In genomic region chr21:32492376-32492775, GRCh38 we compare ENCODE assay signal across 23 cellular contexts.
DNase-seq lines count a peak whose midpoint lies in the region; ATAC-seq and TF ChIP-seq lines count a peak whose summit lies in the region.
"Had no signal": no experiment of that assay in that cellular context is flagged by ENCODE, and none has a peak within 500 bp of the region (broad histone marks: within the 10 kb centered on the region; RNA-seq: fewer than 3 reads in every experiment).

No MANE protein-coding gene starts in this region.

- H3K36me3 ChIP-seq in NT2/D1 (ENCODE audit: insufficient read depth, insufficient read length, low read length), result no peaks in the 10 kb centered on the region
- no peaks in the 10 kb centered on the region for H3K36me3 ChIP-seq in endodermal cell (ENCODE audit: control insufficient read depth, insufficient read depth, low read length)
- no peaks in the 10 kb centered on the region for H3K36me3 ChIP-seq in neural progenitor cell
- H3K36me3 ChIP-seq in uterus, result no peaks in the 10 kb centered on the region
- H3K36me3 ChIP-seq: BLaER1 treated with 17β-estradiol and CSF1 and Interleukin-3, amounts not matched to agents 10 nM and 100 nM; Peyer's patch; SJCRH30 had no signal

- ATAC-seq in activated CD8-positive, alpha-beta T cell treated with anti-CD3 and anti-CD28 coated beads for 36 hours, result no peak

- H3K9me3 Mint-ChIP-seq in endodermal cell (peaks cover 2% of the 10 kb centered on the region), neural progenitor cell (peaks cover 8% of the 10 kb centered on the region)
- H3K9me3 Mint-ChIP-seq in activated CD8-positive, alpha-beta T cell treated with anti-CD3 and anti-CD28 coated beads for 36 hours, result peaks cover 4% of the 10 kb centered on the region

- no peak overlapping the region for H2AFZ ChIP-seq in neural progenitor cell (replicated peaks)

- no peaks in the 10 kb centered on the region for H3K9me3 ChIP-seq in NT2/D1 (ENCODE audit: insufficient read depth, low read length)
- peaks cover 6% of the 10 kb centered on the region for H3K9me3 ChIP-seq in endodermal cell (ENCODE audit: control insufficient read depth, low read length)
- H3K9me3 ChIP-seq in neural progenitor cell (ENCODE audit: low read depth), result no peaks in the 10 kb centered on the region
- H3K9me3 ChIP-seq in uterus, result no peaks in the 10 kb centered on the region
- H3K9me3 ChIP-seq: Caco-2, Peyer's patch, SJCRH30 had no signal

- H3F3A ChIP-seq in neural progenitor cell (ENCODE audit: low read depth), result peaks cover 25% of the 10 kb centered on the region

- H3K36me3 Mint-ChIP-seq in endodermal cell (ENCODE audit: low read depth), result no peaks in the 10 kb centered on the region
- H3K36me3 Mint-ChIP-seq in neural progenitor cell, result no peaks in the 10 kb centered on the region
- peaks cover 36% of the 10 kb centered on the region for H3K36me3 Mint-ChIP-seq in activated CD8-positive, alpha-beta T cell treated with anti-CD3 and anti-CD28 coated beads for 36 hours (ENCODE audit: low read depth)

- H4K20me1 ChIP-seq in neural progenitor cell (ENCODE audit: low read depth), result no peaks in the 10 kb centered on the region
- H4K20me1 ChIP-seq: BLaER1 treated with 17β-estradiol and CSF1 and Interleukin-3, amounts not matched to agents 10 nM and 100 nM had no signal

- no peaks in the 10 kb centered on the region for H3K79me2 ChIP-seq in neural progenitor cell (ENCODE audit: low read depth)

- H3K27me3 Mint-ChIP-seq in endodermal cell (ENCODE audit: insufficient read depth) (no peaks in the 10 kb centered on the region), neural progenitor cell (ENCODE audit: insufficient read depth, low read depth) (no peaks in the 10 kb centered on the region)
- no peaks in the 10 kb centered on the region for H3K27me3 Mint-ChIP-seq in activated CD8-positive, alpha-beta T cell treated with anti-CD3 and anti-CD28 coated beads for 36 hours
- H3K27me3 Mint-ChIP-seq: CD4-positive, alpha-beta memory T cell; IgD-negative memory B cell had no signal

- TF ChIP-seq POLR2A in uterus (IDR thresholded peaks at IDR 0.05), result no peak

- H3K27ac ChIP-seq in endodermal cell (ENCODE audit: low read depth, low read length) (peak overlapping the region; percentile 26), neural progenitor cell (peak overlapping the region; percentile 90), uterus (peak overlapping the region; percentile 23 to 85)
- H3K27ac ChIP-seq: BLaER1 treated with 17β-estradiol and CSF1 and Interleukin-3, amounts not matched to agents 10 nM and 100 nM; HL-60; Peyer's patch; SJCRH30 had no signal

- H3K9ac ChIP-seq in NT2/D1 (ENCODE audit: insufficient read length, low read depth), result peak overlapping the region; percentile 14
- H3K9ac ChIP-seq in endodermal cell (ENCODE audit: extremely low read depth, low read length, poor library complexity, severe bottlenecking), result no peak overlapping the region
- H3K9ac ChIP-seq in neural progenitor cell, result no peak overlapping the region
- H3K9ac ChIP-seq: BLaER1 treated with 17β-estradiol and CSF1 and Interleukin-3, amounts not matched to agents 10 nM and 100 nM had no signal

- CTCF ChIA-PET in activated CD8-positive, alpha-beta T cell treated with anti-CD3 and anti-CD28 coated beads for 36 hours (lab: Charles Lee), result no interaction called here

- H3K27me3 ChIP-seq in NT2/D1 (ENCODE audit: insufficient read depth, insufficient read length) (no peaks in the 10 kb centered on the region), endodermal cell (ENCODE audit: control insufficient read depth, insufficient read depth, low read length, poor library complexity, severe bottlenecking) (no peaks in the 10 kb centered on the region), neural progenitor cell (no peaks in the 10 kb centered on the region), uterus (no peaks in the 10 kb centered on the region)
- H3K27me3 ChIP-seq: BLaER1 treated with 17β-estradiol and CSF1 and Interleukin-3, amounts not matched to agents 10 nM and 100 nM; Peyer's patch; SJCRH30 had no signal

- H3K4me3 ChIP-seq in NT2/D1 (ENCODE audit: insufficient read length, low read depth), result no peak overlapping the region
- peak overlapping the region; percentile 49 for H3K4me3 ChIP-seq in endodermal cell (ENCODE audit: low read length)
- H3K4me3 ChIP-seq in neural progenitor cell, result peak overlapping the region; percentile 19
- H3K4me3 ChIP-seq in uterus, result no peak overlapping the region
- H3K4me3 ChIP-seq: BLaER1 treated with 17β-estradiol and CSF1 and Interleukin-3, amounts not matched to agents 10 nM and 100 nM; Peyer's patch; SJCRH30 had no signal

- peaks cover 11% of the 10 kb centered on the region for H3K4me1 Mint-ChIP-seq in endodermal cell
- H3K4me1 Mint-ChIP-seq in neural progenitor cell, result peaks cover 4% of the 10 kb centered on the region
- H3K4me1 Mint-ChIP-seq in activated CD8-positive, alpha-beta T cell treated with anti-CD3 and anti-CD28 coated beads for 36 hours (ENCODE audit: low read depth), result peaks cover 20% of the 10 kb centered on the region
- H3K4me1 Mint-ChIP-seq: IgD-negative memory B cell had no signal

- 82 to 88% methylated on average over 3 of the region's 3 CpGs for WGBS in endodermal cell (ENCODE audit: insufficient coverage in 1 of 2, insufficient read length in 1 of 2), 2 experiments

- H3K27ac Mint-ChIP-seq in endodermal cell, result no peak overlapping the region
- no peak overlapping the region for H3K27ac Mint-ChIP-seq in neural progenitor cell
- no peak overlapping the region for H3K27ac Mint-ChIP-seq in activated CD8-positive, alpha-beta T cell treated with anti-CD3 and anti-CD28 coated beads for 36 hours
- H3K27ac Mint-ChIP-seq: CD4-positive, alpha-beta memory T cell; IgD-negative memory B cell had no signal

- TF ChIP-seq CTCF in endodermal cell (conservative IDR thresholded peaks at IDR 0.05) (no peak), neural progenitor cell (IDR thresholded peaks at IDR 0.05) (no peak), uterus (IDR thresholded peaks at IDR 0.05) (no peak)
- TF ChIP-seq CTCF in activated CD8-positive, alpha-beta T cell treated with anti-CD3 and anti-CD28 coated beads for 36 hours (IDR thresholded peaks at IDR 0.05), result no peak

- intact Hi-C loops in uterus (cut with DNase I; ENCODE audit: low total_unique reads), result no loop called here
- intact Hi-C loops in activated CD8-positive, alpha-beta T cell treated with anti-CD3 and anti-CD28 coated beads for 36 hours (cut with micrococcal nuclease), result no loop called here

- H3K4me1 ChIP-seq in NT2/D1 (ENCODE audit: insufficient read depth, insufficient read length), result peaks cover 12% of the 10 kb centered on the region
- peaks cover 8% of the 10 kb centered on the region for H3K4me1 ChIP-seq in endodermal cell (ENCODE audit: control insufficient read depth, insufficient read depth, low read length)
- H3K4me1 ChIP-seq in neural progenitor cell, result peaks cover 18% of the 10 kb centered on the region
- peaks cover 6% of the 10 kb centered on the region in 2 donors for H3K4me1 ChIP-seq in uterus
- H3K4me1 ChIP-seq: BLaER1 treated with 17β-estradiol and CSF1 and Interleukin-3, amounts not matched to agents 10 nM and 100 nM; Peyer's patch had no signal

- H3K4me3 Mint-ChIP-seq in endodermal cell (no peak overlapping the region), neural progenitor cell (no peak overlapping the region)
- no peak overlapping the region for H3K4me3 Mint-ChIP-seq in activated CD8-positive, alpha-beta T cell treated with anti-CD3 and anti-CD28 coated beads for 36 hours
- H3K4me3 Mint-ChIP-seq: CD4-positive, alpha-beta memory T cell; IgD-negative memory B cell had no signal

- no peak for DNase-seq in NT2/D1 (ENCODE audit: low read depth, low spot score)
- DNase-seq in endodermal cell, result no peak
- DNase-seq in neural progenitor cell (ENCODE audit: low spot score), result no peak
- DNase-seq in uterus, result no peak
- DNase-seq in stimulated activated CD4-positive, alpha-beta T cell treated with anti-CD3 and anti-CD28 coated beads, Interleukin-1b, Interleukin-23, amount 100 ng/mL, for 48 hours, result no peak
- DNase-seq in hypothalamus (lab: John Stamatoyannopoulos, UW), result no peak
- no peak for DNase-seq in activated CD8-positive, alpha-beta T cell treated with anti-CD3 and anti-CD28 coated beads for 36 hours
- DNase-seq in NCI-H1092 (lab: John Stamatoyannopoulos, UW), result no peak
- DNase-seq: Caco-2; CD4-positive, alpha-beta memory T cell; DND-41; HCEC 1CT; NCI-H1105 treated with DMSO at 0.1 percent for 48 hours; NCI-H2081; NCI-H2171; NCI-H345; NCI-H524 treated with DMSO at 0.1 percent for 48 hours; NCI-H82; Peyer's patch; SJCRH30 had no signal

- POLR2A ChIA-PET in activated CD8-positive, alpha-beta T cell treated with anti-CD3 and anti-CD28 coated beads for 36 hours (lab: Charles Lee), result no interaction called here

- H3K4me2 ChIP-seq in neural progenitor cell, result peak overlapping the region; percentile 66
- H3K4me2 ChIP-seq: BLaER1 treated with 17β-estradiol and CSF1 and Interleukin-3, amounts not matched to agents 10 nM and 100 nM had no signal

Comparison
In these comparisons a context has a peak if more than half of its experiments do, and no peak if none do; other contexts are left out.
1. H3K4me3 ChIP-seq: peak in endodermal cell (single experiment) and neural progenitor cell (single experiment); none in NT2/D1 (single experiment) and uterus (0 of 2).
2. H3K27ac ChIP-seq: peak in every context shown above with its lines; median percentile 90 in neural progenitor cell; 54 in uterus; 26 in endodermal cell.